ENCODE assay signal across 21 cellular contexts in genomic region chr3:55064164-55064563, GRCh38.
"Had no signal": no experiment of that assay in that cellular context is flagged by ENCODE, and none has a peak within 500 bp of the region (broad histone marks: within the 10 kb centered on the region; RNA-seq: fewer than 3 reads in every experiment).

No MANE protein-coding gene starts in this region.

- DNase-seq: Kasumi-1, MM.1S, NCI-H1092 treated with DMSO at 0.1 percent for 48 hours, NCI-H1436, NCI-H187, NCI-H2029 treated with DMSO at 0.1 percent for 48 hours, NCI-H2171 treated with DMSO at 0.1 percent for 48 hours, NCI-H345, NCI-H446 treated with DMSO at 0.1 percent for 48 hours, NCI-H524, NCI-H526 treated with DMSO at 0.1 percent for 48 hours, NCI-H774, Right ventricle myocardium superior, RPMI8226, SIG-M5 had no signal

- H3K9ac ChIP-seq: KMS-11 had no signal

- H3K4me3 Mint-ChIP-seq: IgD-negative memory B cell had no signal

- H3K27me3 ChIP-seq: SJSA1 had no signal

- ATAC-seq: K562 had no signal

- H3K4me2 ChIP-seq: KMS-11 had no signal

- H3K36me3 Mint-ChIP-seq: IgD-negative memory B cell had no signal

- H3K4me3 ChIP-seq: K562, SJSA1, SK-N-MC had no signal

- H3K4me1 Mint-ChIP-seq: IgD-negative memory B cell had no signal

- H3K9me3 ChIP-seq: SJSA1 had no signal

- H3K36me3 ChIP-seq: SJSA1 had no signal

- H3K27me3 Mint-ChIP-seq: IgD-negative memory B cell had no signal

- H3K27ac ChIP-seq: HL-60, KMS-11, SJSA1, SK-N-MC had no signal
